33 cellular contexts compared by ENCODE assay signal in genomic region chr7:91054374-91054773, GRCh38.
"Had no signal": no experiment of that assay in that cellular context is flagged by ENCODE, and none has a peak within 500 bp of the region (broad histone marks: within the 10 kb centered on the region; RNA-seq: fewer than 3 reads in every experiment).

No MANE protein-coding gene starts in this region.

- H3K4me1 ChIP-seq: ascending aorta, breast epithelium, foreskin keratinocyte, gastroesophageal sphincter had no signal

- FAIRE-seq: colon, endothelial cell of umbilical vein had no signal

- H3K4me3 ChIP-seq: ascending aorta, breast epithelium, gastroesophageal sphincter, heart right ventricle had no signal

- H3K36me3 Mint-ChIP-seq: activated naive CD4-positive, alpha-beta T cell treated with anti-CD3 and anti-CD28 coated beads, Interleukin-2, amount 10 ng/mL, durations not matched to agents 7 days and 5 days; activated naive CD8-positive, alpha-beta T cell treated with anti-CD3 and anti-CD28 coated beads, Interleukin-2, amount 10 ng/mL, durations not matched to agents 7 days and 5 days had no signal

- H3K9me3 ChIP-seq: ascending aorta, breast epithelium, gastroesophageal sphincter had no signal

- ATAC-seq: activated naive CD4-positive, alpha-beta T cell treated with anti-CD3 and anti-CD28 coated beads, Interleukin-2, amount 50 U/mL, for 72 hours; activated T-cell treated with anti-CD3 and anti-CD28 coated beads, Interleukin-2, amount 50 U/mL, for 72 hours; effector memory CD8-positive, alpha-beta T cell; esophagus mucosa; foreskin keratinocyte; gastroesophageal sphincter; T-helper 17 cell; WTC11 had no signal

- H3K9me3 Mint-ChIP-seq: activated CD4-positive, alpha-beta memory T cell treated with anti-CD3 and anti-CD28 coated beads, Interleukin-2, amount 10 ng/mL, durations not matched to agents 7 days and 5 days; activated naive CD4-positive, alpha-beta T cell treated with anti-CD3 and anti-CD28 coated beads, Interleukin-2, amount 10 ng/mL, durations not matched to agents 7 days and 5 days; activated naive CD4-positive, alpha-beta T cell treated with anti-CD3 and anti-CD28 coated beads, Interleukin-2, amount 50 U/mL, for 72 hours; activated naive CD8-positive, alpha-beta T cell treated with anti-CD3 and anti-CD28 coated beads, Interleukin-2, amount 10 ng/mL, durations not matched to agents 7 days and 5 days; activated T-cell treated with anti-CD3 and anti-CD28 coated beads, Interleukin-2, amount 50 U/mL, for 24 hours; T-helper 2 cell treated with Interferon-gamma antibody and Interleukin-4, amounts not matched to agents 5 μg/mL and 100 μg/mL, for 36 hours had no signal

- H3K36me3 ChIP-seq: ascending aorta, breast epithelium, gastroesophageal sphincter, heart right ventricle had no signal

- DNase-seq: activated CD4-positive, alpha-beta memory T cell treated with anti-CD3 and anti-CD28 coated beads, Interleukin-2, amount 10 ng/mL, durations not matched to agents 7 days and 5 days; activated CD4-positive, alpha-beta T cell treated with anti-CD3 and anti-CD28 coated beads for 1 hour; activated CD4-positive, alpha-beta T cell treated with anti-CD3 and anti-CD28 coated beads for 4 hours; activated CD4-positive, alpha-beta T cell treated with anti-CD3 and anti-CD28 coated beads, Interleukin-2, amount 10 ng/mL, durations not matched to agents 7 days and 5 days; activated CD4-positive, alpha-beta T cell treated with anti-CD3 and anti-CD28 coated beads, Interleukin-2, amount 50 U/mL, for 4 hours; activated CD8-positive, alpha-beta memory T cell treated with anti-CD3 and anti-CD28 coated beads, Interleukin-2, amount 50 U/mL, for 48 hours; activated gamma-delta T cell; activated naive CD4-positive, alpha-beta T cell; activated naive CD4-positive, alpha-beta T cell treated with anti-CD3 and anti-CD28 coated beads, Interleukin-2, amount 10 ng/mL, durations not matched to agents 7 days and 5 days; activated naive CD8-positive, alpha-beta T cell treated with anti-CD3 and anti-CD28 coated beads, Interleukin-2, amount 10 ng/mL, durations not matched to agents 7 days and 5 days; activated T-cell treated with anti-CD3 and anti-CD28 coated beads for 4 hours; activated T-cell treated with anti-CD3 and anti-CD28 coated beads, Interleukin-2, amount 50 U/mL, for 24 hours; activated T-cell treated with anti-CD3 and anti-CD28 coated beads, Interleukin-2, amount 50 U/mL, for 72 hours; cortex of kidney; dermis blood vessel endothelial cell; effector CD4-positive, alpha-beta T cell; effector memory CD8-positive, alpha-beta T cell; foreskin keratinocyte; heart right ventricle; T-helper 1 cell; T-helper 17 cell; T1000 had no signal

- H3K4me3 Mint-ChIP-seq: activated CD4-positive, alpha-beta memory T cell treated with anti-CD3 and anti-CD28 coated beads, Interleukin-2, amount 10 ng/mL, durations not matched to agents 7 days and 5 days; activated CD4-positive, alpha-beta T cell treated with anti-CD3 and anti-CD28 coated beads, Interleukin-2, amount 10 ng/mL, durations not matched to agents 7 days and 5 days; activated naive CD4-positive, alpha-beta T cell treated with anti-CD3 and anti-CD28 coated beads, Interleukin-2, amount 10 ng/mL, durations not matched to agents 7 days and 5 days; activated naive CD8-positive, alpha-beta T cell treated with anti-CD3 and anti-CD28 coated beads, Interleukin-2, amount 10 ng/mL, durations not matched to agents 7 days and 5 days; activated T-cell treated with anti-CD3 and anti-CD28 coated beads, Interleukin-2, amount 50 U/mL, for 24 hours; activated T-cell treated with anti-CD3 and anti-CD28 coated beads, Interleukin-2, amount 50 U/mL, for 72 hours; brain; central memory CD8-positive, alpha-beta T cell; effector memory CD8-positive, alpha-beta T cell; T-helper 17 cell; T-helper 2 cell treated with Interferon-gamma antibody and Interleukin-4, amounts not matched to agents 5 μg/mL and 100 μg/mL, for 36 hours; WTC11 had no signal

- H3K27me3 ChIP-seq: ascending aorta, breast epithelium, foreskin keratinocyte, gastroesophageal sphincter, heart right ventricle had no signal

- H3K27ac Mint-ChIP-seq: activated CD4-positive, alpha-beta memory T cell treated with anti-CD3 and anti-CD28 coated beads, Interleukin-2, amount 10 ng/mL, durations not matched to agents 7 days and 5 days; activated CD4-positive, alpha-beta T cell treated with anti-CD3 and anti-CD28 coated beads, Interleukin-2, amount 10 ng/mL, durations not matched to agents 7 days and 5 days; activated naive CD4-positive, alpha-beta T cell treated with anti-CD3 and anti-CD28 coated beads, Interleukin-2, amount 10 ng/mL, durations not matched to agents 7 days and 5 days; activated naive CD4-positive, alpha-beta T cell treated with anti-CD3 and anti-CD28 coated beads, Interleukin-2, amount 50 U/mL, for 72 hours; activated naive CD8-positive, alpha-beta T cell treated with anti-CD3 and anti-CD28 coated beads, Interleukin-2, amount 10 ng/mL, durations not matched to agents 7 days and 5 days; activated T-cell treated with anti-CD3 and anti-CD28 coated beads, Interleukin-2, amount 50 U/mL, for 24 hours; activated T-cell treated with anti-CD3 and anti-CD28 coated beads, Interleukin-2, amount 50 U/mL, for 72 hours; brain; effector memory CD8-positive, alpha-beta T cell; T-helper 17 cell; T-helper 2 cell treated with Interferon-gamma antibody and Interleukin-4, amounts not matched to agents 5 μg/mL and 100 μg/mL, for 36 hours; WTC11 had no signal

- H3K27ac ChIP-seq: ascending aorta, breast epithelium, foreskin keratinocyte, gastroesophageal sphincter, heart right ventricle had no signal

- H3K27me3 Mint-ChIP-seq: activated CD4-positive, alpha-beta memory T cell treated with anti-CD3 and anti-CD28 coated beads, Interleukin-2, amount 10 ng/mL, durations not matched to agents 7 days and 5 days; activated CD4-positive, alpha-beta T cell treated with anti-CD3 and anti-CD28 coated beads, Interleukin-2, amount 10 ng/mL, durations not matched to agents 7 days and 5 days; activated naive CD8-positive, alpha-beta T cell treated with anti-CD3 and anti-CD28 coated beads, Interleukin-2, amount 10 ng/mL, durations not matched to agents 7 days and 5 days; activated T-cell treated with anti-CD3 and anti-CD28 coated beads, Interleukin-2, amount 50 U/mL, for 24 hours; brain; central memory CD8-positive, alpha-beta T cell; effector memory CD8-positive, alpha-beta T cell had no signal
